22 cellular contexts compared by ENCODE assay signal in the genomic region with DNA sequence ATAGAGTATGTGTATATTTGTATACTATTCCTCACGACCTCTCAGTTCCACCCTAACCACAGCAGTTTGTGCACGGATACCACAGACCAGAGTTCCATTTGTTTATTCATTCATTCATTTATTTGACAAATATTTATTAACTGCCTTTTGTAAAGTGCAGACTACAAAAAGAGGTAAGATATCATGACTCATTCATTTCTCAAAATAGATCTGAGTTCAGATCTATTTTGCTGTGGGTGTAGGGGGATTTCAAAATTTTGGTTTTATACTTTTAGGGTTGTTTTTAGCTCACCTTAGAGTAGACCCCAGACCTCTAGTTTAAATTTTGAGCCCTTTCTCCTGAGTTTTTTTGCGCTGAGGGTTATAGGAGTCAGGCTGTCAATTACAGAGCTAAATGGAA.
"Had no signal": no experiment of that assay in that cellular context is flagged by ENCODE, and none has a peak within 500 bp of the region (broad histone marks: within the 10 kb centered on the region; RNA-seq: fewer than 3 reads in every experiment).

No MANE protein-coding gene starts in this region.

- ATAC-seq: left lung; naive thymus-derived CD4-positive, alpha-beta T cell had no signal

- H3K27me3 Mint-ChIP-seq: activated CD4-positive, alpha-beta memory T cell treated with anti-CD3 and anti-CD28 coated beads for 36 hours; dendritic cell treated with granulocyte-macrophage colony-stimulating factor and Interleukin-4, amounts not matched to agents 40 ng/mL and 50 ng/mL, for 4 days; naive thymus-derived CD4-positive, alpha-beta T cell; progenitor cell of endocrine pancreas; stimulated activated naive CD8-positive, alpha-beta T cell treated with anti-CD3 and anti-CD28 coated beads, Interleukin-15, Interleukin-2, amounts not matched to agents 100 ng/mL and 50 ng/mL, for 24 hours had no signal

- H3K27me3 ChIP-seq: hepatocyte, left lung, spleen, transverse colon, uterus had no signal

- H3K4me3 ChIP-seq: hepatocyte, left lung, lung, spleen, transverse colon, uterus had no signal

- H3K4me2 ChIP-seq: hepatocyte had no signal

- H3K27ac Mint-ChIP-seq: activated CD4-positive, alpha-beta memory T cell treated with anti-CD3 and anti-CD28 coated beads for 36 hours; activated T-helper 2 cell treated with anti-CD3 and anti-CD28 coated beads, Interferon-gamma antibody, Interleukin-2, Interleukin-4, amounts not matched to agents 10 μg/mL and 5 μg/mL and 100 μg/mL, durations not matched to agents 14 hours and 24 hours and 36 hours; dendritic cell treated with granulocyte-macrophage colony-stimulating factor and Interleukin-4, amounts not matched to agents 40 ng/mL and 50 ng/mL, for 4 days; progenitor cell of endocrine pancreas; stimulated activated naive CD8-positive, alpha-beta T cell treated with anti-CD3 and anti-CD28 coated beads, Interleukin-15, Interleukin-2, amounts not matched to agents 100 ng/mL and 50 ng/mL, for 24 hours had no signal

- H3K9me3 Mint-ChIP-seq: activated CD4-positive, alpha-beta memory T cell treated with anti-CD3 and anti-CD28 coated beads for 36 hours; activated T-helper 2 cell treated with anti-CD3 and anti-CD28 coated beads, Interferon-gamma antibody, Interleukin-2, Interleukin-4, amounts not matched to agents 10 μg/mL and 5 μg/mL and 100 μg/mL, durations not matched to agents 14 hours and 24 hours and 36 hours; brain; dendritic cell treated with granulocyte-macrophage colony-stimulating factor and Interleukin-4, amounts not matched to agents 40 ng/mL and 50 ng/mL, for 4 days; immature natural killer cell; naive thymus-derived CD4-positive, alpha-beta T cell; stimulated activated naive CD8-positive, alpha-beta T cell treated with anti-CD3 and anti-CD28 coated beads, Interleukin-15, Interleukin-2, amounts not matched to agents 100 ng/mL and 50 ng/mL, for 24 hours had no signal

- H3K27ac ChIP-seq: hepatocyte, left lung, spleen, transverse colon, uterus had no signal

- H3K9me3 ChIP-seq: left lung, spleen, transverse colon, uterus had no signal

- H3K4me3 Mint-ChIP-seq: activated CD4-positive, alpha-beta memory T cell treated with anti-CD3 and anti-CD28 coated beads for 36 hours; dendritic cell treated with granulocyte-macrophage colony-stimulating factor and Interleukin-4, amounts not matched to agents 40 ng/mL and 50 ng/mL, for 4 days; immature natural killer cell; stimulated activated naive CD8-positive, alpha-beta T cell treated with anti-CD3 and anti-CD28 coated beads, Interleukin-15, Interleukin-2, amounts not matched to agents 100 ng/mL and 50 ng/mL, for 24 hours had no signal

- H2AFZ ChIP-seq: hepatocyte had no signal

- H3K4me1 ChIP-seq: uterus had no signal

- H3K36me3 ChIP-seq: uterus had no signal

- DNase-seq: activated CD4-positive, alpha-beta memory T cell treated with anti-CD3 and anti-CD28 coated beads for 36 hours; activated CD4-positive, alpha-beta T cell treated with anti-CD3 and anti-CD28 coated beads for 48 hours; activated naive CD4-positive, alpha-beta T cell treated with Interleukin-2 at 50 U/mL for 16 hours; anterior cingulate cortex; effector CD4-positive, alpha-beta T cell; foreskin melanocyte; glutamatergic neuron; immature natural killer cell; kidney glomerular epithelial cell; left lung; naive thymus-derived CD4-positive, alpha-beta T cell; spleen; stimulated activated CD4-positive, alpha-beta T cell treated with anti-CD3 and anti-CD28 coated beads, Interleukin-4, amount 100 ng/mL, for 24 hours; transverse colon; uterus had no signal
